ENCODE assay signal across 9 cellular contexts in genomic region chr7:25950488-25951413, GRCh38.
A peak's percentile ranks its signal among the peaks of the same experiment; 100 is the strongest.
DNase-seq lines count a peak whose midpoint lies in the region; ATAC-seq, FAIRE-seq and TF ChIP-seq lines count a peak whose summit lies in the region.
"Had no signal": no experiment of that assay in that cellular context is flagged by ENCODE, and none has a peak within 500 bp of the region (broad histone marks: within the 10 kb centered on the region; RNA-seq: fewer than 3 reads in every experiment).

No MANE protein-coding gene starts in this region.

- peak overlapping the region; percentile 58 for H2AFZ ChIP-seq in endothelial cell of umbilical vein (ENCODE audit: low read depth, low read length)

- peak overlapping the region; percentile 91 to 93 (median 92) for H3K4me3 Mint-ChIP-seq in CD4-positive, alpha-beta memory T cell
- peak overlapping the region; percentile 77 for H3K4me3 Mint-ChIP-seq in activated CD8-positive, alpha-beta memory T cell treated with anti-CD3 and anti-CD28 coated beads, Interleukin-2, amount 10 ng/mL, durations not matched to agents 7 days and 5 days

- TF ChIP-seq CTCF in endothelial cell of umbilical vein (IDR thresholded peaks at IDR 0.05; ENCODE audit: extremely low read depth in 1 of 2, insufficient read depth in 1 of 2, low read depth in 1 of 2, low read length in 2 of 2), result no peak

- peak overlapping the region; percentile 25 for H3K27ac ChIP-seq in CD4-positive, alpha-beta memory T cell (ENCODE audit: low read depth, low read length)
- no peak overlapping the region for H3K27ac ChIP-seq in endothelial cell of umbilical vein (ENCODE audit: insufficient read depth, low read depth, low read length)

- peak overlapping the region; percentile 27 for H3K4me2 ChIP-seq in endothelial cell of umbilical vein (ENCODE audit: insufficient read depth, low read length)

- H3K27me3 ChIP-seq in CD4-positive, alpha-beta memory T cell (ENCODE audit: insufficient read depth, low read length), result no peaks in the 10 kb centered on the region
- peaks cover 33 to 37% of the 10 kb centered on the region in 2 experiments for H3K27me3 ChIP-seq in endothelial cell of umbilical vein (ENCODE audit: control insufficient read depth in 2 of 2, insufficient read depth in 2 of 2, low read length in 2 of 2)

- FAIRE-seq in endothelial cell of umbilical vein (lab: Jason Lieb, UNC), result no peak
- FAIRE-seq: islet of Langerhans had no signal

- peak overlapping the region; percentile 59 to 69 for H3K4me3 ChIP-seq in CD4-positive, alpha-beta memory T cell (ENCODE audit: low read length in 2 of 2)
- H3K4me3 ChIP-seq in endothelial cell of umbilical vein (replicated peaks in 1 of 3; ENCODE audit: insufficient read depth in 1 of 3, low read depth in 1 of 3, low read length in 3 of 3), result peak overlapping the region in 2 of 3 experiments; percentile 42 to 43

- TF ChIP-seq POLR2A in endothelial cell of umbilical vein (IDR thresholded peaks at IDR 0.05; ENCODE audit: low read depth, low read length), result no peak

- H3K4me1 ChIP-seq in CD4-positive, alpha-beta memory T cell (ENCODE audit: insufficient read depth, low read length), result peaks cover 14% of the 10 kb centered on the region
- H3K4me1 ChIP-seq in endothelial cell of umbilical vein (ENCODE audit: control insufficient read depth, extremely low read depth, insufficient read depth, low read length), result peaks cover 6% of the 10 kb centered on the region

- intact Hi-C loops in CD4-positive, alpha-beta memory T cell (cut with micrococcal nuclease), result loop anchor here (2.0 to 5.0 kb wide), 3 partner anchors 58 to 427 kb away; partner anchors contain the start of gene NFE2L3
- intact Hi-C loops in endothelial cell of umbilical vein (cut with micrococcal nuclease), result loop anchor here (5.0 kb wide), 1 partner anchor 202 kb away; the partner anchor contains the start of gene NFE2L3

- peaks cover 6 to 27% (median 17%) of the 10 kb centered on the region in 4 donors for H3K4me1 Mint-ChIP-seq in CD4-positive, alpha-beta memory T cell
- H3K4me1 Mint-ChIP-seq in activated CD8-positive, alpha-beta memory T cell treated with anti-CD3 and anti-CD28 coated beads, Interleukin-2, amount 10 ng/mL, durations not matched to agents 7 days and 5 days, result peaks cover 7% of the 10 kb centered on the region

- dilution Hi-C loops in endothelial cell of umbilical vein (cut with MboI; ENCODE audit: extremely low pct_ligation_motif_present, low sequenced_read_pairs), result no loop called here

- H3K27me3 Mint-ChIP-seq in CD4-positive, alpha-beta memory T cell, result no peaks in the 10 kb centered on the region
- H3K27me3 Mint-ChIP-seq in activated CD8-positive, alpha-beta memory T cell treated with anti-CD3 and anti-CD28 coated beads, Interleukin-2, amount 10 ng/mL, durations not matched to agents 7 days and 5 days, result peaks cover 30% of the 10 kb centered on the region

- H3K36me3 Mint-ChIP-seq in CD4-positive, alpha-beta memory T cell, result no peaks in the 10 kb centered on the region
- H3K36me3 Mint-ChIP-seq in activated CD8-positive, alpha-beta memory T cell treated with anti-CD3 and anti-CD28 coated beads, Interleukin-2, amount 10 ng/mL, durations not matched to agents 7 days and 5 days, result peaks cover 4% of the 10 kb centered on the region

- peak overlapping the region in 6 of 7 donors; percentile 78 to 89 (median 86) for H3K27ac Mint-ChIP-seq in CD4-positive, alpha-beta memory T cell
- peak overlapping the region; percentile 37 for H3K27ac Mint-ChIP-seq in activated CD8-positive, alpha-beta memory T cell treated with anti-CD3 and anti-CD28 coated beads, Interleukin-2, amount 10 ng/mL, durations not matched to agents 7 days and 5 days

- BruUV-seq in endothelial cell of umbilical vein (replicated peaks; lab: Mats Ljungman, UMichigan), result no TSS peak

- H3K9me3 Mint-ChIP-seq in CD4-positive, alpha-beta memory T cell, result peaks cover 0 to 2% (median 0%) of the 10 kb centered on the region in 8 donors
- no peaks in the 10 kb centered on the region for H3K9me3 Mint-ChIP-seq in activated CD8-positive, alpha-beta memory T cell treated with anti-CD3 and anti-CD28 coated beads, Interleukin-2, amount 10 ng/mL, durations not matched to agents 7 days and 5 days (ENCODE audit: low read depth)

- no peaks in the 10 kb centered on the region for H4K20me1 ChIP-seq in endothelial cell of umbilical vein (replicated peaks; ENCODE audit: control insufficient read depth, extremely low read depth, insufficient read depth, low read length)

- H3K9me1 ChIP-seq in endothelial cell of umbilical vein (replicated peaks; ENCODE audit: control insufficient read depth, extremely low read depth, insufficient read depth, low read length), result no peaks in the 10 kb centered on the region

- H3K9me3 ChIP-seq in CD4-positive, alpha-beta memory T cell (ENCODE audit: control insufficient read depth in 1 of 2, low read length in 2 of 2), result no peaks in the 10 kb centered on the region
- no peaks in the 10 kb centered on the region for H3K9me3 ChIP-seq in endothelial cell of umbilical vein (replicated peaks; ENCODE audit: control insufficient read depth, insufficient read depth, low read length)

- peak; percentile 84 to 94 (median 88) for DNase-seq in CD4-positive, alpha-beta memory T cell
- DNase-seq in NCI-H82 (lab: John Stamatoyannopoulos, UW), result peak; percentile 96
- peak; percentile 93 for DNase-seq in activated CD8-positive, alpha-beta memory T cell treated with anti-CD3 and anti-CD28 coated beads, Interleukin-2, amount 10 ng/mL, durations not matched to agents 7 days and 5 days
- peak; percentile 28 for DNase-seq in endothelial cell of umbilical vein (ENCODE audit: low read depth, low spot score)
- peak; percentile 35 for DNase-seq in midbrain (lab: John Stamatoyannopoulos, UW)
- peak; percentile 65 to 80 for DNase-seq in stimulated activated CD8-positive, alpha-beta memory T cell treated with anti-CD3 and anti-CD28 coated beads, Interleukin-2, amount 100 ng/mL, for 1 hour (ENCODE audit: low read depth in 2 of 2)

- H3K36me3 ChIP-seq in CD4-positive, alpha-beta memory T cell (ENCODE audit: insufficient read depth, low read length), result no peaks in the 10 kb centered on the region
- no peaks in the 10 kb centered on the region for H3K36me3 ChIP-seq in endothelial cell of umbilical vein (ENCODE audit: control insufficient read depth in 2 of 2, extremely low read depth in 1 of 2, insufficient read depth in 2 of 2, low read length in 2 of 2)

- H3K9ac ChIP-seq in endothelial cell of umbilical vein (replicated peaks; ENCODE audit: extremely low read depth, insufficient read depth, low read length), result no peak overlapping the region

- CTCF ChIA-PET in CD4-positive, alpha-beta memory T cell (lab: Charles Lee; ENCODE audit: partially characterized antibody), result interaction anchor here (1.8 kb wide), 1 partner anchor 128 kb away, joined by 5 read pairs; no protein-coding TSS in a partner anchor
- CTCF ChIA-PET in activated CD8-positive, alpha-beta memory T cell treated with anti-CD3 and anti-CD28 coated beads, Interleukin-2, amount 10 ng/mL, durations not matched to agents 7 days and 5 days (lab: Charles Lee), result interaction anchor here (1.3 to 1.5 kb wide), 3 partner anchors 17 to 414 kb away, joined by 3 read pairs; no protein-coding TSS in a partner anchor
- CTCF ChIA-PET in endothelial cell of umbilical vein (lab: Charles Lee), result interaction anchor here (1.2 kb wide), 1 partner anchor 419 kb away, joined by 3 read pairs; no protein-coding TSS in a partner anchor

- POLR2A ChIA-PET in CD4-positive, alpha-beta memory T cell (lab: Charles Lee; ENCODE audit: partially characterized antibody), result interaction anchor here (0.6 to 1.4 kb wide), 2 partner anchors 61 to 249 kb away, joined by 3 to 4 read pairs; no protein-coding TSS in a partner anchor
- POLR2A ChIA-PET in endothelial cell of umbilical vein (lab: Charles Lee), result no interaction called here

- no peaks in the 10 kb centered on the region for H3K79me2 ChIP-seq in endothelial cell of umbilical vein (ENCODE audit: control insufficient read depth, insufficient read depth, low read length)

- ATAC-seq in GM19438 (IDR thresholded peaks at IDR 0.05; ENCODE audit: low read depth, unreplicated experiment), result peak; percentile 76
- peak; percentile 81 for ATAC-seq in HG03565 (IDR thresholded peaks at IDR 0.05; ENCODE audit: unreplicated experiment)
- peak; percentile 99 for ATAC-seq in activated CD8-positive, alpha-beta memory T cell treated with anti-CD3 and anti-CD28 coated beads, Interleukin-2, amount 10 ng/mL, durations not matched to agents 7 days and 5 days

TF ChIP-seq in endothelial cell of umbilical vein, 7 proteins besides CTCF, POLR2A, EP300 and RAD21:
- TF ChIP-seq, protein P1, sequence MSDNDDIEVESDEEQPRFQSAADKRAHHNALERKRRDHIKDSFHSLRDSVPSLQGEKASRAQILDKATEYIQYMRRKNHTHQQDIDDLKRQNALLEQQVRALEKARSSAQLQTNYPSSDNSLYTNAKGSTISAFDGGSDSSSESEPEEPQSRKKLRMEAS (IDR thresholded peaks at IDR 0.05; ENCODE audit: insufficient read depth, insufficient read length), result peak; percentile 40
- TF ChIP-seq FOS (IDR thresholded peaks at IDR 0.05; ENCODE audit: borderline replicate concordance, insufficient read depth, low read length), result no peak
- peak; percentile 69 for TF ChIP-seq EZH2 (IDR thresholded peaks at IDR 0.05; ENCODE audit: borderline replicate concordance, low read depth, low read length, severe bottlenecking)
- TF ChIP-seq JUN (IDR thresholded peaks at IDR 0.05; ENCODE audit: borderline replicate concordance, insufficient read depth, insufficient read length, low read depth), result no peak
- TF ChIP-seq GATA2 (IDR thresholded peaks at IDR 0.05; ENCODE audit: insufficient read depth, insufficient read length, low read depth, low read length), result no peak
- TF ChIP-seq MYC (IDR thresholded peaks at IDR 0.05; ENCODE audit: low read depth, low read length), result no peak
- no peak for TF ChIP-seq POLR2AphosphoS5 (IDR thresholded peaks at IDR 0.05; ENCODE audit: insufficient read depth, low read depth, low read length)
TF ChIP-seq in endothelial cell of umbilical vein: peak in this region for 2.

Comparison
In these comparisons a context has a peak if more than half of its experiments do, and no peak if none do; other contexts are left out.
1. DNase-seq: peak in every context shown above with its lines; median percentile 96 in NCI-H82; 93 in activated CD8-positive, alpha-beta memory T cell treated with anti-CD3 and anti-CD28 coated beads, Interleukin-2, amount 10 ng/mL, durations not matched to agents 7 days and 5 days; 88 in CD4-positive, alpha-beta memory T cell; 72 in stimulated activated CD8-positive, alpha-beta memory T cell treated with anti-CD3 and anti-CD28 coated beads, Interleukin-2, amount 100 ng/mL, for 1 hour; 35 in midbrain; 28 in endothelial cell of umbilical vein.